In genomic region chr22:46779651-46780050, GRCh38 we compare ENCODE assay signal across 22 cellular contexts. TPM values are rescaled to one million over a fixed set of nuclear protein-coding genes. Genes with fewer than 3 reads are reported as not detected.
DNase-seq lines count a peak whose midpoint lies in the region; ATAC-seq, FAIRE-seq and TF ChIP-seq lines count a peak whose summit lies in the region.
"Had no signal": no experiment of that assay in that cellular context is flagged by ENCODE, and none has a peak within 500 bp of the region (broad histone marks: within the 10 kb centered on the region; RNA-seq: fewer than 3 reads in every experiment).

No MANE protein-coding gene starts in this region.

- H3K4me1 Mint-ChIP-seq in natural killer cell, result peaks cover 63 to 68% of the 10 kb centered on the region in 2 donors
- peaks cover 47 to 54% of the 10 kb centered on the region in 2 donors for H3K4me1 Mint-ChIP-seq in natural killer cell treated with Interleukin-12 subunit alpha and Interleukin-12 subunit beta and Interleukin-15 and Interleukin-18, amount 100 ng/mL, for 72 hours (ENCODE audit: low read depth in 2 of 2)
- H3K4me1 Mint-ChIP-seq in T-helper 17 cell, result peaks cover 44% of the 10 kb centered on the region
- peaks cover 48 to 84% (median 59%) of the 10 kb centered on the region in 7 donors for H3K4me1 Mint-ChIP-seq in naive thymus-derived CD4-positive, alpha-beta T cell

- no peak overlapping the region for H3K4me3 Mint-ChIP-seq in natural killer cell
- H3K4me3 Mint-ChIP-seq in natural killer cell treated with Interleukin-12 subunit alpha and Interleukin-12 subunit beta and Interleukin-15 and Interleukin-18, amount 100 ng/mL, for 72 hours, result no peak overlapping the region
- H3K4me3 Mint-ChIP-seq in T-helper 17 cell, result no peak overlapping the region
- no peak overlapping the region for H3K4me3 Mint-ChIP-seq in naive thymus-derived CD4-positive, alpha-beta T cell

- H3K4me1 ChIP-seq in naive thymus-derived CD4-positive, alpha-beta T cell (ENCODE audit: control insufficient read depth in 2 of 2, insufficient read depth in 2 of 2, low read length in 2 of 2), result peaks cover 20 to 38% of the 10 kb centered on the region in 2 donors
- H3K4me1 ChIP-seq: SJSA1 had no signal

- POLR2A ChIA-PET in naive thymus-derived CD4-positive, alpha-beta T cell (lab: Charles Lee), result interaction anchor here (1.3 kb wide), 1 partner anchor 43 kb away, joined by 3 read pairs; no protein-coding TSS in a partner anchor

- DNase-seq in natural killer cell (no peak), T-helper 17 cell (no peak), hippocampal formation (lab: John Stamatoyannopoulos, UW) (no peak), C1 segment of cervical spinal cord (lab: John Stamatoyannopoulos, UW) (no peak), H54 (ENCODE audit: insufficient read length, low spot score) (no peak)
- no peak for DNase-seq in natural killer cell treated with Interleukin-12 subunit alpha and Interleukin-12 subunit beta and Interleukin-15 and Interleukin-18, amount 100 ng/mL, for 72 hours (ENCODE audit: low spot score)
- no peak for DNase-seq in naive thymus-derived CD4-positive, alpha-beta T cell
- DNase-seq: DMS53, EL, GF-D8, Karpas-422, MV-4-11, NCI-H1105 treated with DMSO at 0.1 percent for 48 hours, NCI-H1694 treated with DMSO at 0.1 percent for 48 hours, NCI-H2081 treated with DMSO at 0.1 percent for 48 hours, NCI-H2171 treated with DMSO at 0.1 percent for 48 hours, NCI-H524 treated with DMSO at 0.1 percent for 48 hours, NCI-H82, Peyer's patch had no signal

- no peak for FAIRE-seq in H54 (lab: Jason Lieb, UNC)
- FAIRE-seq: A549, D721Med had no signal

- no peak for TF ChIP-seq POLR2A in H54 (IDR thresholded peaks at IDR 0.05; ENCODE audit: low read depth, low read length)

- H3K27ac ChIP-seq in naive thymus-derived CD4-positive, alpha-beta T cell (ENCODE audit: low read depth, low read length), result no peak overlapping the region
- H3K27ac ChIP-seq: A549, Peyer's patch, SJSA1 had no signal

- H3K27ac Mint-ChIP-seq in natural killer cell (peak overlapping the region; percentile 38 to 79), T-helper 17 cell (peak overlapping the region; percentile 72)
- H3K27ac Mint-ChIP-seq in natural killer cell treated with Interleukin-12 subunit alpha and Interleukin-12 subunit beta and Interleukin-15 and Interleukin-18, amount 100 ng/mL, for 72 hours, result no peak overlapping the region
- peak overlapping the region in 5 of 9 donors; percentile 9 to 95 (median 38) for H3K27ac Mint-ChIP-seq in naive thymus-derived CD4-positive, alpha-beta T cell

- H3K36me3 Mint-ChIP-seq in natural killer cell, result no peaks in the 10 kb centered on the region
- no peaks in the 10 kb centered on the region for H3K36me3 Mint-ChIP-seq in natural killer cell treated with Interleukin-12 subunit alpha and Interleukin-12 subunit beta and Interleukin-15 and Interleukin-18, amount 100 ng/mL, for 72 hours
- no peaks in the 10 kb centered on the region for H3K36me3 Mint-ChIP-seq in T-helper 17 cell (ENCODE audit: low read depth)
- peaks cover 0 to 19% (median 5%) of the 10 kb centered on the region in 5 donors for H3K36me3 Mint-ChIP-seq in naive thymus-derived CD4-positive, alpha-beta T cell

- no peaks in the 10 kb centered on the region for H3K9me3 Mint-ChIP-seq in natural killer cell
- no peaks in the 10 kb centered on the region for H3K9me3 Mint-ChIP-seq in natural killer cell treated with Interleukin-12 subunit alpha and Interleukin-12 subunit beta and Interleukin-15 and Interleukin-18, amount 100 ng/mL, for 72 hours
- H3K9me3 Mint-ChIP-seq in naive thymus-derived CD4-positive, alpha-beta T cell, result no peaks in the 10 kb centered on the region

- no peak for TF ChIP-seq CTCF in natural killer cell (IDR thresholded peaks at IDR 0.05)

- H3K4me3 ChIP-seq in naive thymus-derived CD4-positive, alpha-beta T cell (ENCODE audit: low read length), result no peak overlapping the region
- H3K4me3 ChIP-seq: A549, Peyer's patch, SJSA1 had no signal

- H3K9me3 ChIP-seq in T-helper 17 cell (ENCODE audit: control insufficient read depth, low read length, poor library complexity, severe bottlenecking), result no peaks in the 10 kb centered on the region
- H3K9me3 ChIP-seq in naive thymus-derived CD4-positive, alpha-beta T cell (ENCODE audit: control insufficient read depth in 2 of 3, low read length in 3 of 3), result no peaks in the 10 kb centered on the region
- H3K9me3 ChIP-seq: A549, Peyer's patch, SJSA1 had no signal

- intact Hi-C loops in natural killer cell (cut with micrococcal nuclease), result no loop called here
- intact Hi-C loops in naive thymus-derived CD4-positive, alpha-beta T cell (cut with micrococcal nuclease), result no loop called here

- no peaks in the 10 kb centered on the region for H3K36me3 ChIP-seq in naive thymus-derived CD4-positive, alpha-beta T cell (ENCODE audit: control insufficient read depth in 2 of 3, insufficient read depth in 3 of 3, low read length in 3 of 3)
- H3K36me3 ChIP-seq: Peyer's patch, SJSA1 had no signal

- CTCF ChIA-PET in naive thymus-derived CD4-positive, alpha-beta T cell (lab: Charles Lee), result interaction anchor here (0.9 to 1.8 kb wide), 2 partner anchors 21 to 217 kb away, joined by 3 to 6 read pairs; no protein-coding TSS in a partner anchor

- H3K27me3 Mint-ChIP-seq in natural killer cell (ENCODE audit: low read depth in 2 of 2), result no peaks in the 10 kb centered on the region
- no peaks in the 10 kb centered on the region for H3K27me3 Mint-ChIP-seq in natural killer cell treated with Interleukin-12 subunit alpha and Interleukin-12 subunit beta and Interleukin-15 and Interleukin-18, amount 100 ng/mL, for 72 hours
- H3K27me3 Mint-ChIP-seq in T-helper 17 cell, result no peaks in the 10 kb centered on the region
- H3K27me3 Mint-ChIP-seq in naive thymus-derived CD4-positive, alpha-beta T cell, result no peaks in the 10 kb centered on the region

- H3K27me3 ChIP-seq in naive thymus-derived CD4-positive, alpha-beta T cell (ENCODE audit: control insufficient read depth in 2 of 2, insufficient read depth in 2 of 2, low read length in 2 of 2), result no peaks in the 10 kb centered on the region
- H3K27me3 ChIP-seq: Peyer's patch, SJSA1 had no signal

- no peak for ATAC-seq in natural killer cell
- no peak for ATAC-seq in natural killer cell treated with Interleukin-12 subunit alpha and Interleukin-12 subunit beta and Interleukin-15 and Interleukin-18, amount 100 ng/mL, for 72 hours
- no peak for ATAC-seq in T-helper 17 cell
- ATAC-seq in naive thymus-derived CD4-positive, alpha-beta T cell, result no peak
- ATAC-seq: A549 had no signal

RNA-seq across cellular contexts. Expression of gene TBC1D22A, which starts 17.2 kb away (rescaled TPM):
- total RNA-seq in natural killer cell, result 10 to 100 TPM; 47.4 to 53.7 (median 53.2) TPM
- 10 to 100 TPM; 31.9 to 43.4 TPM for total RNA-seq in natural killer cell treated with Interleukin-12 subunit alpha and Interleukin-12 subunit beta and Interleukin-15 and Interleukin-18, amount 100 ng/mL, for 72 hours
- total RNA-seq in T-helper 17 cell, result 10 to 100 TPM; 42.1 to 43.8 TPM
- total RNA-seq in naive thymus-derived CD4-positive, alpha-beta T cell, result 10 to 100 TPM; 37.5 to 50.1 (median 43.4) TPM
- polyA plus RNA-seq in naive thymus-derived CD4-positive, alpha-beta T cell, result 10 to 100 TPM; 18.6 to 25.3 TPM

RNA-seq across cellular contexts. Expression of gene CERK, which starts 41.6 kb away (rescaled TPM):
- total RNA-seq in natural killer cell (10 to 100 TPM; 50.0 to 71.2 (median 55.6) TPM), T-helper 17 cell (100 to 1,000 TPM; 164 to 174 TPM)
- total RNA-seq in natural killer cell treated with Interleukin-12 subunit alpha and Interleukin-12 subunit beta and Interleukin-15 and Interleukin-18, amount 100 ng/mL, for 72 hours, result 10 to 100 TPM; 38.1 to 55.8 TPM
- total RNA-seq in naive thymus-derived CD4-positive, alpha-beta T cell, result 100 to 1,000 TPM in 2 of 5 experiments, 10 to 100 TPM in 3; 55.8 to 138 (median 72.4) TPM
- polyA plus RNA-seq in naive thymus-derived CD4-positive, alpha-beta T cell, result 10 to 100 TPM; 40.4 to 66.7 TPM

Comparison
In these comparisons a context has a peak if more than half of its experiments do, and no peak if none do; other contexts are left out.
1. H3K27ac Mint-ChIP-seq: peak in natural killer cell (2 of 2), T-helper 17 cell (single experiment) and naive thymus-derived CD4-positive, alpha-beta T cell (5 of 9); none in natural killer cell treated with Interleukin-12 subunit alpha and Interleukin-12 subunit beta and Interleukin-15 and Interleukin-18, amount 100 ng/mL, for 72 hours (0 of 2).